In the genomic region with DNA sequence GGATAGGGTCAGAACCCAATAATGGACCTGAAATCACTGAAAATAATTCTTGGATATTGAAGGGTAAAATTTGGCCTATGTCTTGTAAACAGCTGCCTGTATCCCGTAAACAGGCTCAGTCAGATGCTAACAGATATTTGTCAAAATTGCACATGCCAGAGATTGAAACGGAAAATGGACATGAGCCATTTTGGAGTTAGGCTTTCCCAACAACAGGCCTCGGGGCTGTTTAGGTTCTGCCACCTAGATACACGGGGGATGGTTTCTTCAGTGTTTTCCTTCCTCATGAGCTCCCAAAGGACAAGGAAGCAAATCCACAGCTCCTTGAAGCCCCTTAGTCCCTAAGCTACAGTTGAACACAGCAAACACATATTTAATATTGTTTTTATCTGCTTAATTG, we compare ENCODE assay signal across 9 cellular contexts.
"Had no signal": no experiment of that assay in that cellular context is flagged by ENCODE, and none has a peak within 500 bp of the region (broad histone marks: within the 10 kb centered on the region; RNA-seq: fewer than 3 reads in every experiment).

No MANE protein-coding gene starts in this region.

- H3K27ac ChIP-seq: GM23248 had no signal

- H3K27ac Mint-ChIP-seq: GM23338, H9, HFFc6 had no signal

- H3K9me3 ChIP-seq: HAP-1 had no signal

- H2AFZ ChIP-seq: GM23248, GM23338 had no signal

- H3K9me3 Mint-ChIP-seq: GM23338, H9, HFFc6 had no signal

- H3K36me3 ChIP-seq: HAP-1 had no signal

- H3K4me1 Mint-ChIP-seq: GM23338, H9 had no signal

- H3K4me2 ChIP-seq: GM23338 had no signal

- H3K4me3 ChIP-seq: GM23248, GM23338, HAP-1 had no signal

- ATAC-seq: GM23338, HCT116 had no signal

- DNase-seq: GM23248, GOT3, H7, H9, HCEC 1CT, HFFc6 had no signal

- H3K4me3 Mint-ChIP-seq: GM23338, H9, HFFc6 had no signal

- H3K9ac ChIP-seq: GM23248 had no signal
